ENCODE assay signal across 18 cellular contexts in genomic region chr9:83271665-83272071, GRCh38.
"Had no signal": no experiment of that assay in that cellular context is flagged by ENCODE, and none has a peak within 500 bp of the region (broad histone marks: within the 10 kb centered on the region; RNA-seq: fewer than 3 reads in every experiment).

No MANE protein-coding gene starts in this region.

- H3K4me2 ChIP-seq: hepatocyte had no signal

- DNase-seq: activated CD4-positive, alpha-beta T cell treated with anti-CD3 and anti-CD28 coated beads, Interleukin-2, amount 10 ng/mL, durations not matched to agents 24 days and 14 days; activated CD8-positive, alpha-beta T cell treated with anti-CD3 and anti-CD28 coated beads for 36 hours; activated naive CD4-positive, alpha-beta T cell; activated naive CD8-positive, alpha-beta T cell treated with anti-CD3 and anti-CD28 coated beads for 36 hours; activated T-cell treated with anti-CD3 and anti-CD28 coated beads, Interleukin-2, amount 50 U/mL, for 1 hour; amniotic stem cell; caudate nucleus; dorsolateral prefrontal cortex; left cardiac atrium; nucleus accumbens; retina; stimulated activated CD4-positive, alpha-beta T cell treated with anti-CD3 and anti-CD28 coated beads, Interleukin-2, amount 100 ng/mL, for 24 hours; stimulated activated naive CD4-positive, alpha-beta T cell treated with Interleukin-2 at 50 U/mL for 16 hours; thyroid gland had no signal

- H3K4me3 ChIP-seq: dorsolateral prefrontal cortex, hepatocyte, lung, thyroid gland had no signal

- H3K9me3 ChIP-seq: thyroid gland had no signal

- FAIRE-seq: islet of Langerhans had no signal

- ATAC-seq: activated CD8-positive, alpha-beta T cell treated with anti-CD3 and anti-CD28 coated beads for 36 hours; activated T-helper 17 cell treated with anti-CD3 and anti-CD28 coated beads, Interleukin-2, amount 50 U/mL, for 72 hours; left cardiac atrium had no signal

- H3K79me2 ChIP-seq: hepatocyte had no signal

- H3K27me3 ChIP-seq: dorsolateral prefrontal cortex, hepatocyte, thyroid gland had no signal

- H3K36me3 ChIP-seq: thyroid gland had no signal

- H2AFZ ChIP-seq: hepatocyte had no signal

- H3K27ac ChIP-seq: dorsolateral prefrontal cortex, hepatocyte, thyroid gland had no signal
